In genomic region chr4:143294310-143294709, GRCh38 we compare ENCODE assay signal across 12 cellular contexts. TPM values are rescaled to one million over a fixed set of nuclear protein-coding genes. Genes with fewer than 3 reads are reported as not detected.
DNase-seq lines count a peak whose midpoint lies in the region; ATAC-seq and TF ChIP-seq lines count a peak whose summit lies in the region.
"Had no signal": no experiment of that assay in that cellular context is flagged by ENCODE, and none has a peak within 500 bp of the region (broad histone marks: within the 10 kb centered on the region; RNA-seq: fewer than 3 reads in every experiment).

No MANE protein-coding gene starts in this region.

- no peak for TF ChIP-seq CTCF in gastroesophageal sphincter (IDR thresholded peaks at IDR 0.05)
- no peak for TF ChIP-seq CTCF in ovary (IDR thresholded peaks at IDR 0.05)

- TF ChIP-seq EP300 in gastroesophageal sphincter (IDR thresholded peaks at IDR 0.05) (no peak), ovary (IDR thresholded peaks at IDR 0.05) (no peak)

- WGBS in gastroesophageal sphincter (ENCODE audit: low coverage in 1 of 2), 2 donors: 0 to 12% methylated on average over 1 to 3 of the region's 3 CpGs
- WGBS in ovary, 3 donors: 2 to 7% (median 4%) methylated on average over 3 of the region's 3 CpGs

- intact Hi-C loops in ovary (cut with DNase I): no loop called here

- TF ChIP-seq POLR2A in gastroesophageal sphincter (IDR thresholded peaks at IDR 0.05) (no peak), ovary (IDR thresholded peaks at IDR 0.05) (no peak)

- H3K9ac ChIP-seq in adipocyte (ENCODE audit: low read length): no peak overlapping the region

- H3K27ac ChIP-seq in gastroesophageal sphincter (peak overlapping the region in 3 of 4 donors; percentile 62 to 75 (median 64)), ovary (peak overlapping the region in 1 of 2 donors; percentile 26)

- peak; percentile 92 for ATAC-seq in gastroesophageal sphincter
- no peak for ATAC-seq in GM21390 (IDR thresholded peaks at IDR 0.05; ENCODE audit: unreplicated experiment)
- no peak for ATAC-seq in GM18520 (IDR thresholded peaks at IDR 0.05; ENCODE audit: unreplicated experiment)

- H3K4me3 ChIP-seq in adipocyte (ENCODE audit: low read length) (no peak overlapping the region), gastroesophageal sphincter (no peak overlapping the region), ovary (no peak overlapping the region)

- H3K27me3 ChIP-seq in adipocyte (replicated peaks; ENCODE audit: control insufficient read depth, insufficient read depth, low read length) (no peaks in the 10 kb centered on the region), gastroesophageal sphincter (no peaks in the 10 kb centered on the region), ovary (no peaks in the 10 kb centered on the region)

- DNase-seq in AG08395 (ENCODE audit: low spot score) (peak; percentile 58), adipocyte (ENCODE audit: low read depth) (peak; percentile 92), ovary (peak; percentile 78 to 91 (median 88)), NCI-H2029 treated with DMSO at 0.1 percent for 48 hours (lab: John Stamatoyannopoulos, UW) (no peak), ecto neural progenitor cell (ENCODE audit: low spot score) (no peak)
- DNase-seq: activated naive CD4-positive, alpha-beta T cell treated with Interleukin-2 at 50 U/mL for 16 hours; dermis blood vessel endothelial cell; NCI-H1436 treated with DMSO at 0.1 percent for 48 hours; NK-92 treated with Interleukin-12 subunit alpha and Interleukin-12 subunit beta, amount 100 ng/mL, for 24 hours had no signal

- H3K4me1 ChIP-seq in adipocyte (ENCODE audit: control insufficient read depth, insufficient read depth, low read length) (peaks cover 20% of the 10 kb centered on the region), gastroesophageal sphincter (peaks cover 16 to 82% (median 16%) of the 10 kb centered on the region in 3 donors), ovary (ENCODE audit: insufficient read depth) (peaks cover 6% of the 10 kb centered on the region)

- H3K9me3 ChIP-seq in adipocyte (ENCODE audit: control insufficient read depth, low read length) (no peaks in the 10 kb centered on the region), gastroesophageal sphincter (no peaks in the 10 kb centered on the region), ovary (no peaks in the 10 kb centered on the region)

- H3K36me3 ChIP-seq in adipocyte (ENCODE audit: control insufficient read depth, insufficient read depth, low read length, severe bottlenecking) (no peaks in the 10 kb centered on the region), gastroesophageal sphincter (no peaks in the 10 kb centered on the region), ovary (no peaks in the 10 kb centered on the region)

RNA-seq across cellular contexts. Expression of gene GAB1, which starts 42.4 kb away (rescaled TPM):
- total RNA-seq in gastroesophageal sphincter (100 to 1,000 TPM; 102 to 129 (median 118) TPM), ovary (10 to 100 TPM; 22.4 to 50.3 (median 38.0) TPM)
- polyA plus RNA-seq in ovary: 10 to 100 TPM; 10.7 to 31.1 TPM

Comparison
In these comparisons a context has a peak if more than half of its experiments do, and no peak if none do; other contexts are left out.
1. DNase-seq: peak in AG08395 (single experiment), adipocyte (single experiment) and ovary (5 of 5); none in NCI-H2029 treated with DMSO at 0.1 percent for 48 hours (single experiment) and ecto neural progenitor cell (single experiment).